Comparison of ENCODE assay signal across 9 cellular contexts in the genomic region with DNA sequence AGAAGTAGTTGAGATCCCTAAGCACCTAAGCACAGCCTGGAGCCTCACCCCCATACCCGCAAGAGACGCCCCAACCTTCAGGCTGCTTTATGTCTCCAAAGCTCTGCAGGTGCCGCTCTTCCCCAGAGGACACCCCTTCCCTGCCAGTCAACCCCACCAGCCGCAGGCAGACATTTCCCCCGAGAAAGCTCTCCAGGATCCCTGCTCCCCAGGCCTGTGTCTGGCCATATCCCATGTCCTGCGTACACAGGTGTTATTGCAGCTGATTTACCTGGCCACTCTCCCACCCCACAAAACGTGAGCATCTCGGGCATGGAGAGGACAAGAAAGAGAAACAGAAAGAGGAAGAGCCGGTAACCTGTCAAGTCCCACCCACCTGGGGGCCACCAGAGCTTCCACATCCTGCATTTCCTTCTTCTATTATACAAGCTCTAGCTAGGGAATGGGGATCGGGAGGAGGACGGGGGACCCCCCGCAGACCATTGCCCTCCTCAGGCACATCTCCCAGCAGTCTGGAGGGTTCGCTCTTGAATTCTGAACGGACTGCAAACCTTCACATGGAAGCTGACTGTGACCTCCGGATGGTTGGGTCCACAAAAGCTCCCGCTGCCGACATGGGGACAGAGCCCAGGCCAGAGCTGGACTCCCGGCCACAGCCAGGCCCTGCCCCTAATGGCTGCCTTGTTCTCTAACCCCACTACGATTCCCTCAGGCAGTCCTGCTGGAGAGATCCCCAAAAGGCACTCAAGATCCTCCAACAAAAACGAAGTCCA. TPM values are rescaled to one million over a fixed set of nuclear protein-coding genes. Genes with fewer than 3 reads are reported as not detected.
DNase-seq lines count a peak whose midpoint lies in the region; ATAC-seq and TF ChIP-seq lines count a peak whose summit lies in the region.
"Had no signal": no experiment of that assay in that cellular context is flagged by ENCODE, and none has a peak within 500 bp of the region (broad histone marks: within the 10 kb centered on the region; RNA-seq: fewer than 3 reads in every experiment).

No MANE protein-coding gene starts in this region.

- peaks cover 28% of the 10 kb centered on the region for H3K36me3 Mint-ChIP-seq in central memory CD8-positive, alpha-beta T cell (ENCODE audit: insufficient read depth)

- TF ChIP-seq POLR2A in suprapubic skin (IDR thresholded peaks at IDR 0.05) = no peak

- H3K4me3 Mint-ChIP-seq in central memory CD8-positive, alpha-beta T cell = peak overlapping the region; percentile 99

- H3K27me3 ChIP-seq in suprapubic skin = no peaks in the 10 kb centered on the region

- no peak for TF ChIP-seq CTCF in suprapubic skin (IDR thresholded peaks at IDR 0.05)

- H3K4me1 Mint-ChIP-seq in central memory CD8-positive, alpha-beta T cell = peaks cover 89% of the 10 kb centered on the region

- no peak overlapping the region for H3K27ac ChIP-seq in suprapubic skin

- peak overlapping the region; percentile 45 for H3K4me3 ChIP-seq in Jurkat, Clone E6-1 (ENCODE audit: low read length)
- H3K4me3 ChIP-seq in suprapubic skin = peak overlapping the region; percentile 11

- ATAC-seq in central memory CD8-positive, alpha-beta T cell (replicated peaks; ENCODE audit: extremely low read depth, poor library complexity, severe bottlenecking) = peak; percentile 7

- peak overlapping the region; percentile 99 for H3K27ac Mint-ChIP-seq in central memory CD8-positive, alpha-beta T cell (ENCODE audit: low read depth)

- H3K4me1 ChIP-seq in suprapubic skin = peaks cover 40% of the 10 kb centered on the region

- 73% methylated on average over 20 of the region's 20 CpGs for WGBS in suprapubic skin

- no peak for TF ChIP-seq EP300 in suprapubic skin (IDR thresholded peaks at IDR 0.05)

- no peaks in the 10 kb centered on the region for H3K9me3 Mint-ChIP-seq in central memory CD8-positive, alpha-beta T cell

- H3K27me3 Mint-ChIP-seq in central memory CD8-positive, alpha-beta T cell = no peaks in the 10 kb centered on the region

- no peaks in the 10 kb centered on the region for H3K36me3 ChIP-seq in suprapubic skin

- H3K9me3 ChIP-seq in suprapubic skin = no peaks in the 10 kb centered on the region

- peak; percentile 79 for DNase-seq in activated effector memory CD4-positive, alpha-beta T cell treated with anti-CD3 and anti-CD28 coated beads, Interleukin-2, amount 50 U/mL, for 16 hours
- DNase-seq in activated effector memory CD4-positive, alpha-beta T cell treated with Interleukin-2 at 50 U/mL for 16 hours = no peak
- DNase-seq in Jurkat, Clone E6-1 (ENCODE audit: low read depth, low spot score) = no peak
- DNase-seq in central memory CD8-positive, alpha-beta T cell (ENCODE audit: low spot score in 2 of 2) = no peak
- no peak for DNase-seq in suprapubic skin (ENCODE audit: low spot score in 2 of 2)
- no peak for DNase-seq in A172 (ENCODE audit: low spot score)
- no peak for DNase-seq in NCI-H345 treated with DMSO at 0.1 percent for 48 hours (lab: John Stamatoyannopoulos, UW; ENCODE audit: unreplicated experiment)
- DNase-seq in DMS53 treated with DMSO at 0.1 percent for 48 hours (lab: John Stamatoyannopoulos, UW; ENCODE audit: unreplicated experiment) = no peak

RNA-seq across cellular contexts. Expression of gene CCDC88C, which starts 17.6 kb away (rescaled TPM):
- 52.9 TPM for polyA plus RNA-seq in Jurkat, Clone E6-1 (2012; ENCODE audit: insufficient read depth, insufficient read length)
- 10 to 100 TPM; 16.6 to 25.0 (median 22.8) TPM for total RNA-seq in suprapubic skin
- total RNA-seq in A172 (2014; rRNA removed; shearing (Covaris generic)) = 2.5 and 4.7 TPM in 2 replicates
- polyA plus RNA-seq: BJ had no signal
